10 cellular contexts compared by ENCODE assay signal in genomic region chr15:57422113-57422754, GRCh38. TPM values are rescaled to one million over a fixed set of nuclear protein-coding genes. Genes with fewer than 3 reads are reported as not detected.
A peak's percentile ranks its signal among the peaks of the same experiment; 100 is the strongest.
DNase-seq lines count a peak whose midpoint lies in the region; ATAC-seq and TF ChIP-seq lines count a peak whose summit lies in the region.
"Had no signal": no experiment of that assay in that cellular context is flagged by ENCODE, and none has a peak within 500 bp of the region (broad histone marks: within the 10 kb centered on the region; RNA-seq: fewer than 3 reads in every experiment).

No MANE protein-coding gene starts in this region.

- peak; percentile 86 for ATAC-seq in GM19025 (IDR thresholded peaks at IDR 0.05; ENCODE audit: low read depth, unreplicated experiment)
- ATAC-seq in HG02981 (IDR thresholded peaks at IDR 0.05; ENCODE audit: unreplicated experiment), result peak; percentile 92
- ATAC-seq in sciatic nerve, result peak; percentile 61

- no peak for TF ChIP-seq CTCF in cardiac fibroblast (IDR thresholded peaks at IDR 0.05; ENCODE audit: low read depth, low read length)

- intact Hi-C loops in sciatic nerve (cut with DNase I), result no loop called here

- DNase-seq in cardiac fibroblast (ENCODE audit: low read depth in 2 of 2) (peak; percentile 65 to 77), sciatic nerve (ENCODE audit: low spot score) (no peak), inferior parietal cortex (ENCODE audit: extremely low spot score) (no peak), RPMI8226 (no peak)
- no peak for DNase-seq in activated effector memory CD4-positive, alpha-beta T cell treated with Interleukin-2 at 50 U/mL for 16 hours
- no peak for DNase-seq in activated CD8-positive, alpha-beta memory T cell treated with anti-CD3 and anti-CD28 coated beads, Interleukin-2, amount 50 U/mL, for 4 hours
- DNase-seq: activated naive CD4-positive, alpha-beta T cell; NCI-H2029 had no signal

- no peak overlapping the region for H3K4me3 ChIP-seq in cardiac fibroblast (replicated peaks in 1 of 2; ENCODE audit: low read depth in 2 of 2, low read length in 2 of 2)

RNA-seq across cellular contexts. Expression of gene CGNL1, which starts 45.9 kb away (rescaled TPM):
- total RNA-seq in sciatic nerve, result 38.1 TPM

Comparison
In these comparisons a context has a peak if more than half of its experiments do, and no peak if none do; other contexts are left out.
1. DNase-seq: peak in cardiac fibroblast (2 of 2); none in sciatic nerve (single experiment), inferior parietal cortex (single experiment), activated effector memory CD4-positive, alpha-beta T cell treated with Interleukin-2 at 50 U/mL for 16 hours (single experiment), RPMI8226 (single experiment) and activated CD8-positive, alpha-beta memory T cell treated with anti-CD3 and anti-CD28 coated beads, Interleukin-2, amount 50 U/mL, for 4 hours (single experiment).
2. Peak in every context shown above with its lines, with median percentiles within 50 percentile points of each other: ATAC-seq.